Comparison of ENCODE assay signal across 14 cellular contexts in the genomic region with DNA sequence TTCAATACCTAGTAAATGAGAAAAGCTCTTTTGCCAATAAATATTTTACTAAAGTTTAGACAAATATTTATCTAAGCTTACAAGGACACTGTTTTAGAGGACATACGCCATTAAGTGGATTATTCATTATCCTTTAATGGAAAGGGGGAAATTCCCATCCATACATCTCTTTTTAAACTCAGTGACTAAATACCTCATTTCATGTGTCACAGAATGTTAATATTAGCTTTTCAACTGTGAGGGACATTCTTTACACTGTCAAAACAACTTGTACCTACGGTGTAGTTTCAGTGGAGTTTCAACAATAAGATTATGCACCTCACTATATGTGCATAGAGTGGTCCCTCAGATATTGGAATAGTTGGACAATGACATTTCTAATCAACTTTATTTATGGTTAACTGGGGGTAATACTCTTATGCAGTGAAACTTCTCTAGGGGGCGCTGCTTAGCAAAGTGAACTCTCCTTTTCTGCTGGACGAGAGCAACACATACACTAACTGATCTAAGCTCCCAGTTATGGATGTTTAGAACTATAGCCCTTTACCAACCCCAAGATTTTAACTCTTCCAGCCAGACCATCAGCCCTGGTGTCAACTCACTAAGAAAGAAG. TPM values are rescaled to one million over a fixed set of nuclear protein-coding genes. Genes with fewer than 3 reads are reported as not detected.
DNase-seq lines count a peak whose midpoint lies in the region; ATAC-seq and TF ChIP-seq lines count a peak whose summit lies in the region.
"Had no signal": no experiment of that assay in that cellular context is flagged by ENCODE, and none has a peak within 500 bp of the region (broad histone marks: within the 10 kb centered on the region; RNA-seq: fewer than 3 reads in every experiment).

No MANE protein-coding gene starts in this region.

- H3K4me1 ChIP-seq in GM23338 (ENCODE audit: insufficient read depth) (no peaks in the 10 kb centered on the region), Panc1 (ENCODE audit: control insufficient read depth, insufficient read depth, low read length) (no peaks in the 10 kb centered on the region)

- no peaks in the 10 kb centered on the region for H3K36me3 ChIP-seq in GM23338 (ENCODE audit: insufficient read depth)
- H3K36me3 ChIP-seq in Panc1 (ENCODE audit: control insufficient read depth, insufficient read depth, low read length): no peaks in the 10 kb centered on the region

- CTCF ChIA-PET in Calu3 (lab: Charles Lee) (interaction anchor here (0.6 to 1.8 kb wide), 5 partner anchors 8 to 1429 kb away, joined by 3 to 8 read pairs (median 4); a partner anchor contains a TSS), Panc1 (lab: Charles Lee) (no interaction called here)

- no peak overlapping the region for H2AFZ ChIP-seq in GM23338

- intact Hi-C loops in Calu3 (cut with micrococcal nuclease; ENCODE audit: unreplicated experiment): no loop called here
- intact Hi-C loops in Panc1 (cut with micrococcal nuclease; ENCODE audit: unreplicated experiment): no loop called here
- intact Hi-C loops in Right ventricle myocardium superior (cut with DNase I): no loop called here

- H3F3A ChIP-seq in GM23338 (replicated peaks; ENCODE audit: low read depth): no peaks in the 10 kb centered on the region

- H4K20me1 ChIP-seq in GM23338 (replicated peaks; ENCODE audit: insufficient read depth): no peaks in the 10 kb centered on the region

- no peak overlapping the region for H3K4me3 ChIP-seq in GM23338
- H3K4me3 ChIP-seq in Panc1 (ENCODE audit: low read depth in 2 of 2, low read length in 2 of 2): no peak overlapping the region
- H3K4me3 ChIP-seq: body of pancreas had no signal

- ATAC-seq in GM23338: peak; percentile 32; the same call in 2 of the 3 replicates
- ATAC-seq in Panc1: no peak
- ATAC-seq in HG03432 (IDR thresholded peaks at IDR 0.05; ENCODE audit: unreplicated experiment): no peak
- no peak for ATAC-seq in Right ventricle myocardium superior (ENCODE audit: poor library complexity)
- ATAC-seq: body of pancreas; stimulated activated naive CD8-positive, alpha-beta T cell treated with anti-CD3 and anti-CD28 coated beads, Interleukin-15, amount 100 ng/mL, for 72 hours had no signal

- DNase-seq in Calu3: peak; percentile 22
- DNase-seq in GM23338 (ENCODE audit: low spot score): peak; percentile 62
- no peak for DNase-seq in Panc1 (ENCODE audit: low read depth, low spot score)
- peak; percentile 56 for DNase-seq in iPS-NIHi7 (ENCODE audit: extremely low spot score)
- no peak for DNase-seq in AG08395 (ENCODE audit: low spot score)
- no peak for DNase-seq in NCI-H1092 (lab: John Stamatoyannopoulos, UW)
- DNase-seq in Right ventricle myocardium superior: no peak
- DNase-seq: activated T-cell treated with anti-CD3 and anti-CD28 coated beads, Interleukin-2, amount 50 U/mL, for 1 hour; COR-L47; midbrain; NCI-H2029 treated with DMSO at 0.1 percent for 48 hours; stimulated activated naive CD8-positive, alpha-beta T cell treated with anti-CD3 and anti-CD28 coated beads, Interleukin-15, amount 100 ng/mL, for 72 hours had no signal

- H3K4me2 ChIP-seq in GM23338: no peak overlapping the region

- no peak overlapping the region for H3K27ac ChIP-seq in GM23338 (ENCODE audit: low read depth)
- H3K27ac ChIP-seq in Panc1 (ENCODE audit: low read length): no peak overlapping the region
- H3K27ac ChIP-seq: body of pancreas had no signal

- H3K4me1 Mint-ChIP-seq in Calu3 (ENCODE audit: low read depth, unreplicated experiment) (peaks cover 31% of the 10 kb centered on the region), GM23338 (peaks cover 8% of the 10 kb centered on the region)
- H3K4me1 Mint-ChIP-seq: stimulated activated naive CD8-positive, alpha-beta T cell treated with anti-CD3 and anti-CD28 coated beads, Interleukin-15, amount 100 ng/mL, for 72 hours had no signal

- peaks cover 5% of the 10 kb centered on the region for H3K36me3 Mint-ChIP-seq in Calu3 (ENCODE audit: insufficient read depth, unreplicated experiment)
- H3K36me3 Mint-ChIP-seq in GM23338 (ENCODE audit: low read depth): no peaks in the 10 kb centered on the region

- no peaks in the 10 kb centered on the region for H3K9me2 ChIP-seq in GM23338 (ENCODE audit: insufficient read depth)

- H3K27ac Mint-ChIP-seq in Calu3 (ENCODE audit: unreplicated experiment) (no peak overlapping the region), GM23338 (no peak overlapping the region)
- H3K27ac Mint-ChIP-seq: stimulated activated naive CD8-positive, alpha-beta T cell treated with anti-CD3 and anti-CD28 coated beads, Interleukin-15, amount 100 ng/mL, for 72 hours had no signal

- TF ChIP-seq CTCF in Calu3 (IDR thresholded peaks at IDR 0.05; ENCODE audit: unreplicated experiment) (peak; percentile 50), GM23338 (conservative IDR thresholded peaks at IDR 0.05; ENCODE audit: low read depth in 2 of 2) (peak; percentile 55 to 59), Panc1 (IDR thresholded peaks at IDR 0.05) (peak; percentile 34)

- H3K79me2 ChIP-seq in GM23338 (replicated peaks; ENCODE audit: insufficient read depth): no peaks in the 10 kb centered on the region

- H3K9me3 Mint-ChIP-seq in Calu3 (ENCODE audit: low read depth, unreplicated experiment) (no peaks in the 10 kb centered on the region), GM23338 (peaks cover 3% of the 10 kb centered on the region; the same call in 1 of the 3 replicates)
- H3K9me3 Mint-ChIP-seq: stimulated activated naive CD8-positive, alpha-beta T cell treated with anti-CD3 and anti-CD28 coated beads, Interleukin-15, amount 100 ng/mL, for 72 hours had no signal

- H3K27me3 ChIP-seq in GM23338 (ENCODE audit: insufficient read depth) (peaks cover 3% of the 10 kb centered on the region; the same call in 1 of the 2 replicates), Panc1 (ENCODE audit: control insufficient read depth, insufficient read depth, low read length) (peaks cover 2% of the 10 kb centered on the region; the same call in 1 of the 2 replicates)
- H3K27me3 ChIP-seq: body of pancreas had no signal

- POLR2A ChIA-PET in Panc1 (lab: Charles Lee): no interaction called here

- H3K27me3 Mint-ChIP-seq in Calu3 (ENCODE audit: unreplicated experiment) (no peaks in the 10 kb centered on the region), GM23338 (ENCODE audit: insufficient read depth, low read depth, poor library complexity) (no peaks in the 10 kb centered on the region)

- H3K4me3 Mint-ChIP-seq in Calu3 (ENCODE audit: low read depth, unreplicated experiment) (no peak overlapping the region), GM23338 (no peak overlapping the region)
- H3K4me3 Mint-ChIP-seq: stimulated activated naive CD8-positive, alpha-beta T cell treated with anti-CD3 and anti-CD28 coated beads, Interleukin-15, amount 100 ng/mL, for 72 hours had no signal

- BruUV-seq in Calu3 (replicated peaks; lab: Mats Ljungman, UMichigan): no TSS peak
- no TSS peak for BruUV-seq in Panc1 (replicated peaks; lab: Mats Ljungman, UMichigan)

- H3K9me3 ChIP-seq in Panc1 (ENCODE audit: control insufficient read depth, insufficient read depth, low read depth, low read length): no peaks in the 10 kb centered on the region
- H3K9me3 ChIP-seq: body of pancreas had no signal

- in situ Hi-C loops in Panc1 (cut with HindIII; ENCODE audit: low pct_unique_long_range_greater_than_20kb, low sequenced_read_pairs): no loop called here

TF ChIP-seq in GM23338, 12 proteins besides CTCF, POLR2A, EP300 and RAD21 (continues in another document):
- TF ChIP-seq POLR2AphosphoS5 (IDR thresholded peaks at IDR 0.05; ENCODE audit: low read depth): no peak

RNA-seq across cellular contexts. Expression of a gene that starts 9.7 kb away (rescaled TPM):
- total RNA-seq in Calu3 (2022): 40.2 and 40.7 TPM in 2 replicates
- total RNA-seq in GM23338 (2014; rRNA removed; shearing (Covaris generic)): 3.7 and 4.8 TPM in 2 replicates
- polyA plus RNA-seq in GM23338 (2016; fragmentation: Nextera tagmentation; extraction: Ambion mirVana): 0.82 and 0.85 TPM in 2 replicates
- 0.26 TPM for total RNA-seq in Panc1 (2021; ENCODE audit: unreplicated experiment)
- 0.08 TPM for polyA plus RNA-seq in Panc1 (2012; ENCODE audit: insufficient read length)
- total RNA-seq in Right ventricle myocardium superior: 0.08 TPM

Comparison
In these comparisons a context has a peak if more than half of its experiments do, and no peak if none do; other contexts are left out.
1. DNase-seq: peak in Calu3 (single experiment), GM23338 (single experiment) and iPS-NIHi7 (single experiment); none in Panc1 (single experiment), AG08395 (single experiment), NCI-H1092 (single experiment) and Right ventricle myocardium superior (single experiment).
2. Peak in every context shown above with its lines, with median percentiles within 50 percentile points of each other: CTCF ChIP-seq.